Comparison of ENCODE assay signal across 14 cellular contexts in the genomic region with DNA sequence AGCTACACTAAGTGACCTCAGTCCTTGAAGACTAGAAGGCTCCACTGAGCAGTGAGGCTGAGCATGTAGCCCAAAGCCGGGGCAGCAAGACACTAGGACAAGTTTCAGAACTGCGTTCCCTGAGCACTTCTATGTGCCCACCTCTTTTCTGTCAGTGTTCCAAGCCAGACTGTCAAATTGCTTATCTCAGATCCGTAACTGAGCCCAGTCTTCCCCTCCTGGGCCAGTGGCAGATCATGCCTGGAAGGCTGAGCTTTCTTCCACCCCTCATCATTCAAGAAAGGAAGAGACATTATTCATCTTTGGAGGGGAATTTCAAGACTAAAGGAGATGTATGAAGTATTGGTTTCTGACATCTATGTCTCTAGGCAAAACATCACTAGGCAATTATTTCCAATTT. TPM values are rescaled to one million over a fixed set of nuclear protein-coding genes. Genes with fewer than 3 reads are reported as not detected.
DNase-seq lines count a peak whose midpoint lies in the region; ATAC-seq and TF ChIP-seq lines count a peak whose summit lies in the region.
"Had no signal": no experiment of that assay in that cellular context is flagged by ENCODE, and none has a peak within 500 bp of the region (broad histone marks: within the 10 kb centered on the region; RNA-seq: fewer than 3 reads in every experiment).

No MANE protein-coding gene starts in this region.

- H3K79me2 ChIP-seq in SK-N-SH (ENCODE audit: insufficient read depth) (no peaks in the 10 kb centered on the region), PC-3 (ENCODE audit: low read length) (no peaks in the 10 kb centered on the region), mammary epithelial cell (ENCODE audit: insufficient read depth, low read length) (no peaks in the 10 kb centered on the region), osteoblast (ENCODE audit: insufficient read depth, low read length) (no peaks in the 10 kb centered on the region)

- H3K27ac ChIP-seq in SK-N-SH (ENCODE audit: low read depth in 2 of 2, low read length in 1 of 2) (peak overlapping the region in 1 of 2 experiments; percentile 67; a peak in 2 of 4 replicates), PC-3 (ENCODE audit: low read length) (peak overlapping the region; percentile 92), mammary epithelial cell (ENCODE audit: insufficient read depth, low read depth, low read length) (peak overlapping the region; percentile 41), osteoblast (ENCODE audit: low read depth, low read length) (no peak overlapping the region), left lung (no peak overlapping the region), brain microvascular endothelial cell (no peak overlapping the region)
- H3K27ac ChIP-seq: 22Rv1, BLaER1 had no signal

- TF ChIP-seq RAD21 in SK-N-SH (IDR thresholded peaks at IDR 0.05; ENCODE audit: low read length), result no peak

- no peaks in the 10 kb centered on the region for H3K9me2 ChIP-seq in SK-N-SH
- no peaks in the 10 kb centered on the region for H3K9me2 ChIP-seq in PC-3 (replicated peaks; ENCODE audit: low read length)

- BruUV-seq in PC-3 (replicated peaks; lab: Mats Ljungman, UMichigan), result no TSS peak
- BruUV-seq in mammary epithelial cell (replicated peaks; lab: Mats Ljungman, UMichigan), result no TSS peak

- H2AFZ ChIP-seq in SK-N-SH (ENCODE audit: low read depth), result no peak overlapping the region
- no peak overlapping the region; the same call in 1 of the 2 replicates for H2AFZ ChIP-seq in PC-3 (ENCODE audit: low read length)
- H2AFZ ChIP-seq in mammary epithelial cell (ENCODE audit: low read depth, low read length), result peak overlapping the region; percentile 68
- peak overlapping the region; percentile 28 for H2AFZ ChIP-seq in osteoblast (ENCODE audit: low read length)

- POLR2A ChIA-PET in SK-N-SH (lab: Yijun Ruan, JAX), result no interaction called here
- POLR2A ChIA-PET in PC-3 (lab: Charles Lee; ENCODE audit: unreplicated experiment), result no interaction called here

- H3F3A ChIP-seq in SK-N-SH (replicated peaks; ENCODE audit: insufficient read depth) (no peaks in the 10 kb centered on the region), PC-3 (ENCODE audit: low read length, unreplicated experiment) (peaks cover 9% of the 10 kb centered on the region)

- H3K4me2 ChIP-seq in SK-N-SH (no peak overlapping the region), PC-3 (ENCODE audit: low read length) (peak overlapping the region; percentile 75; the same call in 1 of the 2 replicates), mammary epithelial cell (ENCODE audit: insufficient read depth, low read depth, low read length) (no peak overlapping the region), osteoblast (ENCODE audit: insufficient read depth, low read length) (no peak overlapping the region)
- H3K4me2 ChIP-seq: BLaER1 had no signal

- dilution Hi-C loops in mammary epithelial cell (cut with HindIII; ENCODE audit: low sequenced_read_pairs), result no loop called here

- H3K36me3 ChIP-seq in SK-N-SH (replicated peaks in 1 of 2; ENCODE audit: control insufficient read depth in 1 of 2, insufficient read depth in 2 of 2, low read length in 1 of 2), result no peaks in the 10 kb centered on the region
- H3K36me3 ChIP-seq in PC-3 (ENCODE audit: low read depth, low read length), result no peaks in the 10 kb centered on the region
- H3K36me3 ChIP-seq in mammary epithelial cell (ENCODE audit: insufficient read depth, low read length), result no peaks in the 10 kb centered on the region
- no peaks in the 10 kb centered on the region for H3K36me3 ChIP-seq in osteoblast (ENCODE audit: insufficient read depth, low read length)
- H3K36me3 ChIP-seq in left lung, result no peaks in the 10 kb centered on the region
- H3K36me3 ChIP-seq in brain microvascular endothelial cell (replicated peaks), result no peaks in the 10 kb centered on the region
- H3K36me3 ChIP-seq: BLaER1, HAP-1 had no signal

- TF ChIP-seq CTCF in SK-N-SH (IDR thresholded peaks at IDR 0.05) (no peak), PC-3 (conservative IDR thresholded peaks at IDR 0.05; ENCODE audit: low read depth, low read length) (no peak), mammary epithelial cell (conservative IDR thresholded peaks at IDR 0.05 in 1 of 2, IDR thresholded peaks at IDR 0.05 in 1 of 2; ENCODE audit: extremely low read depth in 1 of 2, insufficient read depth in 1 of 2, low read depth in 1 of 2, low read length in 2 of 2) (no peak), osteoblast (IDR thresholded peaks at IDR 0.05; ENCODE audit: extremely low read depth, low read depth, low read length) (no peak), left lung (IDR thresholded peaks at IDR 0.05) (no peak), brain microvascular endothelial cell (IDR thresholded peaks at IDR 0.05; ENCODE audit: low read depth, low read length, missing control alignments) (no peak)

- no peaks in the 10 kb centered on the region for H4K20me1 ChIP-seq in SK-N-SH (ENCODE audit: insufficient read depth)
- no peaks in the 10 kb centered on the region for H4K20me1 ChIP-seq in PC-3 (ENCODE audit: low read length)
- no peaks in the 10 kb centered on the region for H4K20me1 ChIP-seq in mammary epithelial cell (ENCODE audit: insufficient read depth, low read length)
- H4K20me1 ChIP-seq in osteoblast (ENCODE audit: insufficient read depth, low read length), result no peaks in the 10 kb centered on the region
- H4K20me1 ChIP-seq: BLaER1 had no signal

- intact Hi-C loops in PC-3 (cut with micrococcal nuclease), result loop anchor here (2.0 to 5.0 kb wide), 3 partner anchors 50 to 274 kb away; a partner anchor contains a TSS
- intact Hi-C loops in mammary epithelial cell (cut with micrococcal nuclease), result loop anchor here (5.0 kb wide), 1 partner anchor 239 kb away; no protein-coding TSS in a partner anchor
- intact Hi-C loops in left lung (cut with DNase I), result no loop called here

- H3K4me1 ChIP-seq in SK-N-SH (ENCODE audit: control insufficient read depth in 1 of 2, insufficient read depth in 2 of 2, low read depth in 1 of 2, low read length in 1 of 2) (peaks cover 0 to 34% of the 10 kb centered on the region in 2 experiments; a peak in 3 of 4 replicates), PC-3 (ENCODE audit: insufficient read depth, low read length) (peaks cover 33% of the 10 kb centered on the region), mammary epithelial cell (ENCODE audit: insufficient read depth, low read length) (peaks cover 31% of the 10 kb centered on the region), osteoblast (ENCODE audit: insufficient read depth, low read length) (peaks cover 24% of the 10 kb centered on the region), left lung (no peaks in the 10 kb centered on the region)
- H3K4me1 ChIP-seq: BLaER1, Caco-2, HAP-1 had no signal

- in situ Hi-C loops in mammary epithelial cell (cut with MboI; ENCODE audit: low sequenced_read_pairs in 2 of 2), result no loop called here
- in situ Hi-C loops in brain microvascular endothelial cell (cut with HindIII; ENCODE audit: low pct_ligation_motif_present, low sequenced_read_pairs), result no loop called here

- no peaks in the 10 kb centered on the region for H3K9me3 ChIP-seq in SK-N-SH
- H3K9me3 ChIP-seq in PC-3 (ENCODE audit: low read length), result no peaks in the 10 kb centered on the region; the same call in 1 of the 2 replicates
- H3K9me3 ChIP-seq in mammary epithelial cell (replicated peaks; ENCODE audit: insufficient read depth, low read length), result peaks cover 10% of the 10 kb centered on the region
- no peaks in the 10 kb centered on the region for H3K9me3 ChIP-seq in osteoblast (ENCODE audit: low read depth, low read length)
- peaks cover 0 to 19% of the 10 kb centered on the region in 2 donors for H3K9me3 ChIP-seq in left lung

- CTCF ChIA-PET in SK-N-SH (lab: Yijun Ruan, JAX) (interaction anchor here (1.4 to 3.3 kb wide), 4 partner anchors 9 to 69 kb away, joined by 3 to 21 read pairs (median 4); no protein-coding TSS in a partner anchor), PC-3 (lab: Charles Lee) (interaction anchor here (1.5 kb wide), 1 partner anchor 45 kb away, joined by 5 read pairs; no protein-coding TSS in a partner anchor), mammary epithelial cell (lab: Charles Lee; ENCODE audit: low non-redundant PET) (no interaction called here)

- H3K9ac ChIP-seq in SK-N-SH (no peak overlapping the region), PC-3 (ENCODE audit: low read length) (peak overlapping the region; percentile 66; the same call in 1 of the 2 replicates), mammary epithelial cell (ENCODE audit: insufficient read depth, low read length) (no peak overlapping the region)
- H3K9ac ChIP-seq: BLaER1 had no signal

- WGBS in SK-N-SH (ENCODE audit: low lambda C conversion rate), result 89% methylated on average over 3 of the region's 3 CpGs
- WGBS in mammary epithelial cell (ENCODE audit: low coverage, missing lambda C conversion rate), result 97% methylated on average over 3 of the region's 3 CpGs

- H3K4me3 ChIP-seq in SK-N-SH (ENCODE audit: low read depth in 2 of 2, low read length in 1 of 2) (no peak overlapping the region), PC-3 (ENCODE audit: low read length) (no peak overlapping the region), mammary epithelial cell (replicated peaks in 1 of 3; ENCODE audit: insufficient read depth in 1 of 3, low read depth in 2 of 3, low read length in 3 of 3) (no peak overlapping the region), osteoblast (ENCODE audit: insufficient read depth, low read length) (no peak overlapping the region), left lung (no peak overlapping the region), brain microvascular endothelial cell (ENCODE audit: low read depth, low read length) (no peak overlapping the region)
- H3K4me3 ChIP-seq: BLaER1, HAP-1 had no signal

- peak in 1 of 2 experiments; percentile 54; a peak in 1 of 4 replicates for TF ChIP-seq EP300 in SK-N-SH (IDR thresholded peaks at IDR 0.05; ENCODE audit: borderline replicate concordance in 1 of 2, low read depth in 1 of 2, low read length in 1 of 2)

- DNase-seq in SK-N-SH, result no peak
- DNase-seq in PC-3, result no peak
- DNase-seq in mammary epithelial cell, result no peak
- no peak for DNase-seq in osteoblast (ENCODE audit: insufficient read length, low spot score, missing footprints)
- DNase-seq in NCI-H1694 treated with DMSO at 0.1 percent for 48 hours (lab: John Stamatoyannopoulos, UW), result no peak
- no peak for DNase-seq in left lung
- no peak for DNase-seq in brain microvascular endothelial cell
- DNase-seq: CD8-positive, alpha-beta memory T cell; GF-D8 had no signal

- H3K27me3 ChIP-seq in SK-N-SH (ENCODE audit: insufficient read depth), result no peaks in the 10 kb centered on the region
- no peaks in the 10 kb centered on the region for H3K27me3 ChIP-seq in PC-3 (ENCODE audit: low read length)
- H3K27me3 ChIP-seq in mammary epithelial cell (ENCODE audit: insufficient read depth, low read length), result no peaks in the 10 kb centered on the region
- no peaks in the 10 kb centered on the region for H3K27me3 ChIP-seq in osteoblast (ENCODE audit: insufficient read depth, low read length)
- H3K27me3 ChIP-seq in left lung, result no peaks in the 10 kb centered on the region
- H3K27me3 ChIP-seq in brain microvascular endothelial cell (replicated peaks), result no peaks in the 10 kb centered on the region
- H3K27me3 ChIP-seq: BLaER1 had no signal

- ATAC-seq in SK-N-SH treated with all-trans-retinoic acid at 6 μM for 48 hours (no peak), PC-3 (no peak), left lung (no peak)

RNA-seq across cellular contexts. Expression of a gene that starts 49.8 kb away (rescaled TPM):
- 1.1 and 1.6 TPM in 2 replicates for polyA plus RNA-seq in SK-N-SH (2012; rRNA removed)
- polyA plus RNA-seq in SK-N-SH (2012; cell fraction: cytosol; rRNA removed), result 1.2 and 1.3 TPM in 2 replicates
- polyA plus RNA-seq in SK-N-SH (2012; cell fraction: nucleus; rRNA removed), result 4.7 and 5.3 TPM in 2 replicates
- total RNA-seq in PC-3 (2014; rRNA removed), result 5.3 and 15.7 TPM in 2 replicates
- total RNA-seq in mammary epithelial cell, result under 1 TPM; 0.83 to 0.94 TPM
- 0.37 TPM for polyA plus RNA-seq in mammary epithelial cell
- polyA minus RNA-seq in mammary epithelial cell, result not detected
- 0.29 and 1.1 TPM in 2 replicates for total RNA-seq in osteoblast
- 1 to 10 TPM in 1 of 2 donors, under 1 TPM in 1; 0.73 to 1.3 TPM for total RNA-seq in left lung

Comparison
In these comparisons a context has a peak if more than half of its experiments do, and no peak if none do; other contexts are left out.
1. H2AFZ ChIP-seq: peak in mammary epithelial cell (single experiment) and osteoblast (single experiment); none in SK-N-SH (single experiment) and PC-3 (single experiment).
2. H3K27ac ChIP-seq: peak in PC-3 (single experiment) and mammary epithelial cell (single experiment); none in osteoblast (single experiment), left lung (0 of 2) and brain microvascular endothelial cell (single experiment).
3. intact Hi-C loops: an anchor here in PC-3 (2.0 to 5.0 kb wide) and mammary epithelial cell (5.0 kb wide); none called in left lung.